Comparison of ENCODE assay signal across 19 cellular contexts in genomic region chr4:5568931-5569330, GRCh38.
DNase-seq lines count a peak whose midpoint lies in the region; ATAC-seq and TF ChIP-seq lines count a peak whose summit lies in the region.
"Had no signal": no experiment of that assay in that cellular context is flagged by ENCODE, and none has a peak within 500 bp of the region (broad histone marks: within the 10 kb centered on the region; RNA-seq: fewer than 3 reads in every experiment).

No MANE protein-coding gene starts in this region.

- H3K14ac ChIP-seq in H9 (ENCODE audit: insufficient read depth, low read length) = no peak overlapping the region

- H3K23ac ChIP-seq in H9 (ENCODE audit: insufficient read length, low read depth, low read length) = no peak overlapping the region

- no peak overlapping the region for H3K56ac ChIP-seq in H9 (ENCODE audit: insufficient read length, low read depth, low read length)

- H3T11ph ChIP-seq in H9 (ENCODE audit: low read length) = no peak overlapping the region

- H3K79me2 ChIP-seq in H9 (ENCODE audit: insufficient read depth, low read length) = no peaks in the 10 kb centered on the region

- no peaks in the 10 kb centered on the region for H3K27me3 ChIP-seq in H9 (ENCODE audit: insufficient read depth, low read length)
- H3K27me3 ChIP-seq in aorta (ENCODE audit: control insufficient read depth in 1 of 2, insufficient read depth in 2 of 2, low read length in 1 of 2) = no peaks in the 10 kb centered on the region
- H3K27me3 ChIP-seq: BE2C had no signal

- DNase-seq in NCI-H510A treated with DMSO at 0.1 percent for 48 hours (lab: John Stamatoyannopoulos, UW) (peak; percentile 0), NCI-H510A (lab: John Stamatoyannopoulos, UW) (no peak), H9 (no peak), NCI-H526 treated with DMSO at 0.1 percent for 48 hours (lab: John Stamatoyannopoulos, UW) (peak; percentile 61), retina (peak; percentile 51), aorta (no peak)
- DNase-seq in T-helper 2 cell treated with Interferon-gamma antibody and Interleukin-4, amounts not matched to agents 5 μg/mL and 100 μg/mL, for 36 hours (ENCODE audit: low spot score) = no peak
- DNase-seq: BE2C; CD4-positive, CD25-positive, alpha-beta regulatory T cell; DMS53; GOT3; KG1; MV-4-11; NCI-H1930; NCI-H524 treated with DMSO at 0.1 percent for 48 hours; OCI-M1; SHP77; SK-N-SH; T-helper 1 cell had no signal

- no CpG with 5 or more reads among the region's 6 CpGs for WGBS in H9 (ENCODE audit: extremely low coverage, insufficient read length, low lambda C conversion rate)
- WGBS in aorta, 2 donors = 88 to 91% methylated on average over 6 of the region's 6 CpGs

- intact Hi-C loops in aorta (cut with DNase I) = no loop called here

- H3K79me1 ChIP-seq in H9 (ENCODE audit: insufficient read depth, low read depth, low read length, poor library complexity, severe bottlenecking) = no peaks in the 10 kb centered on the region

- no peak overlapping the region for H3K27ac ChIP-seq in H9 (ENCODE audit: insufficient read length, low read depth, low read length)
- H3K27ac ChIP-seq in aorta (ENCODE audit: low read depth in 1 of 2, low read length in 2 of 2) = no peak overlapping the region

- H3K4ac ChIP-seq in H9 (ENCODE audit: low read depth, low read length) = no peak overlapping the region

- H3K36me3 ChIP-seq in aorta (ENCODE audit: control insufficient read depth in 1 of 2, insufficient read depth in 2 of 2, low read length in 1 of 2) = peaks cover 2 to 13% of the 10 kb centered on the region in 2 donors
- H3K36me3 ChIP-seq: BE2C had no signal

- no peak overlapping the region for H2BK20ac ChIP-seq in H9 (ENCODE audit: low read depth, low read length, poor library complexity, severe bottlenecking)

- H3K9me3 ChIP-seq in H9 (ENCODE audit: control insufficient read depth, low read depth, low read length) (no peaks in the 10 kb centered on the region), aorta (ENCODE audit: control insufficient read depth, low read length) (no peaks in the 10 kb centered on the region)
- H3K9me3 ChIP-seq: BE2C, SK-N-SH had no signal

- no peak overlapping the region for H3K4me2 ChIP-seq in H9 (ENCODE audit: insufficient read depth, insufficient read length, low read length)
- H3K4me2 ChIP-seq: SK-N-SH had no signal

- H4K5ac ChIP-seq in H9 (ENCODE audit: insufficient read length, low read depth, low read length) = no peak overlapping the region

- no peak overlapping the region for H2AFZ ChIP-seq in H9 (ENCODE audit: low read length)

- no peaks in the 10 kb centered on the region for H3K23me2 ChIP-seq in H9 (ENCODE audit: insufficient read length, low read depth, low read length, poor library complexity, severe bottlenecking)

- no peak overlapping the region for H2BK120ac ChIP-seq in H9 (ENCODE audit: low read depth, low read length, poor library complexity, severe bottlenecking)

- H3K27me3 Mint-ChIP-seq in H9 (ENCODE audit: low read depth) = no peaks in the 10 kb centered on the region
- no peaks in the 10 kb centered on the region for H3K27me3 Mint-ChIP-seq in T-helper 2 cell treated with Interferon-gamma antibody and Interleukin-4, amounts not matched to agents 5 μg/mL and 100 μg/mL, for 36 hours (ENCODE audit: low read depth)
- H3K27me3 Mint-ChIP-seq: CD4-positive, CD25-positive, alpha-beta regulatory T cell had no signal

- no peak overlapping the region for H3K4me3 ChIP-seq in aorta (ENCODE audit: low read length in 2 of 2)

- no peak overlapping the region for H4K8ac ChIP-seq in H9 (replicated peaks; ENCODE audit: insufficient read length, low read depth, low read length)

- H4K20me1 ChIP-seq in H9 (ENCODE audit: control insufficient read depth, insufficient read depth, insufficient read length) = no peaks in the 10 kb centered on the region

- no peak overlapping the region for H2AK5ac ChIP-seq in H9 (ENCODE audit: insufficient read length, low read length)

- no peak overlapping the region for H3K4me3 Mint-ChIP-seq in H9
- H3K4me3 Mint-ChIP-seq in T-helper 2 cell treated with Interferon-gamma antibody and Interleukin-4, amounts not matched to agents 5 μg/mL and 100 μg/mL, for 36 hours = no peak overlapping the region
- H3K4me3 Mint-ChIP-seq: CD4-positive, CD25-positive, alpha-beta regulatory T cell had no signal

- no peak for ATAC-seq in aorta (ENCODE audit: low FRiP score)

- no peak overlapping the region for H3K9ac ChIP-seq in H9 (ENCODE audit: extremely low read depth, insufficient read length, low read length)
- H3K9ac ChIP-seq: SK-N-SH had no signal

- no peak overlapping the region for H3K27ac Mint-ChIP-seq in H9
- H3K27ac Mint-ChIP-seq in T-helper 2 cell treated with Interferon-gamma antibody and Interleukin-4, amounts not matched to agents 5 μg/mL and 100 μg/mL, for 36 hours = no peak overlapping the region

- peaks cover 15 to 18% (median 17%) of the 10 kb centered on the region in 3 experiments for H3K36me3 Mint-ChIP-seq in H9 (ENCODE audit: insufficient read depth in 1 of 3, low read depth in 3 of 3)
- no peaks in the 10 kb centered on the region for H3K36me3 Mint-ChIP-seq in T-helper 2 cell treated with Interferon-gamma antibody and Interleukin-4, amounts not matched to agents 5 μg/mL and 100 μg/mL, for 36 hours (ENCODE audit: low read depth)
- H3K36me3 Mint-ChIP-seq: CD4-positive, CD25-positive, alpha-beta regulatory T cell had no signal

- no peaks in the 10 kb centered on the region; a peak in 1 of 5 replicates for H3K9me3 Mint-ChIP-seq in H9
- peaks cover 6% of the 10 kb centered on the region for H3K9me3 Mint-ChIP-seq in T-helper 2 cell treated with Interferon-gamma antibody and Interleukin-4, amounts not matched to agents 5 μg/mL and 100 μg/mL, for 36 hours

- H2BK5ac ChIP-seq in H9 (ENCODE audit: insufficient read length, low read length) = no peak overlapping the region

- no peak for TF ChIP-seq CTCF in H9 (conservative IDR thresholded peaks at IDR 0.05)

- 0 out of 2 replicates have a peak overlapping the region, but pooled peaks have one; percentile 56 for H2BK15ac ChIP-seq in H9 (ENCODE audit: low read depth, low read length)

- no peak overlapping the region for H2BK12ac ChIP-seq in H9 (ENCODE audit: insufficient read length, low read depth, low read length)

- no peaks in the 10 kb centered on the region for H3K4me1 ChIP-seq in H9 (ENCODE audit: insufficient read depth, low read length)
- no peaks in the 10 kb centered on the region for H3K4me1 ChIP-seq in aorta (ENCODE audit: control insufficient read depth in 1 of 2, insufficient read depth in 2 of 2, low read length in 2 of 2)
- H3K4me1 ChIP-seq: BE2C had no signal

- H3K4me1 Mint-ChIP-seq in H9 = peaks cover 4% of the 10 kb centered on the region in 2 experiments
- H3K4me1 Mint-ChIP-seq in T-helper 2 cell treated with Interferon-gamma antibody and Interleukin-4, amounts not matched to agents 5 μg/mL and 100 μg/mL, for 36 hours (ENCODE audit: low read depth) = no peaks in the 10 kb centered on the region

- H4K91ac ChIP-seq in H9 (ENCODE audit: insufficient read length, low read depth, low read length) = no peak overlapping the region

- no peak overlapping the region for H3K18ac ChIP-seq in H9 (ENCODE audit: insufficient read length, low read depth, low read length)

Comparison
In these comparisons a context has a peak if more than half of its experiments do, and no peak if none do; other contexts are left out.
1. DNase-seq: peak in NCI-H510A treated with DMSO at 0.1 percent for 48 hours (single experiment), NCI-H526 treated with DMSO at 0.1 percent for 48 hours (single experiment) and retina (single experiment); none in NCI-H510A (single experiment), H9 (single experiment), T-helper 2 cell treated with Interferon-gamma antibody and Interleukin-4, amounts not matched to agents 5 μg/mL and 100 μg/mL, for 36 hours (single experiment) and aorta (0 of 2).